Comparison of ENCODE assay signal across 22 cellular contexts in genomic region chr17:16247589-16247984, GRCh38.
"Had no signal": no experiment of that assay in that cellular context is flagged by ENCODE, and none has a peak within 500 bp of the region (broad histone marks: within the 10 kb centered on the region; RNA-seq: fewer than 3 reads in every experiment).

No MANE protein-coding gene starts in this region.

- H3K9me3 Mint-ChIP-seq: memory B cell; mesothelial cell of epicardium; naive thymus-derived CD4-positive, alpha-beta T cell had no signal

- DNase-seq: cortex of kidney; dorsolateral prefrontal cortex; effector memory CD4-positive, alpha-beta T cell; heart left ventricle; hypothalamus; islet precursor cell; left ventricle myocardium inferior; lower lobe of right lung; naive thymus-derived CD4-positive, alpha-beta T cell; psoas muscle; sigmoid colon; stimulated activated CD4-positive, alpha-beta T cell treated with anti-CD3 and anti-CD28 coated beads, Interleukin-12 subunit alpha, Interleukin-12 subunit beta, amount 100 ng/mL, for 4 hours; stimulated activated naive CD4-positive, alpha-beta T cell; stomach; substantia nigra; trophoblast cell had no signal

- H3K4me3 ChIP-seq: dorsolateral prefrontal cortex, heart left ventricle, left ventricle myocardium inferior, lower lobe of right lung, psoas muscle, sigmoid colon, skin epidermis, stomach, thoracic aorta had no signal

- H3K36me3 ChIP-seq: heart left ventricle, left ventricle myocardium inferior, lower lobe of right lung, neutrophil, sigmoid colon had no signal

- H3K9me3 ChIP-seq: heart left ventricle, left ventricle myocardium inferior, lower lobe of right lung, neutrophil, psoas muscle, sigmoid colon, stomach, thoracic aorta had no signal

- H3K27ac Mint-ChIP-seq: mesothelial cell of epicardium; naive thymus-derived CD4-positive, alpha-beta T cell had no signal

- H3K27me3 Mint-ChIP-seq: memory B cell; naive thymus-derived CD4-positive, alpha-beta T cell had no signal

- H3K27me3 ChIP-seq: dorsolateral prefrontal cortex, heart left ventricle, neutrophil, sigmoid colon, stomach had no signal

- H3K27ac ChIP-seq: dorsolateral prefrontal cortex, heart left ventricle, left ventricle myocardium inferior, lower lobe of right lung, neutrophil, psoas muscle, sigmoid colon, skin epidermis, stomach, thoracic aorta had no signal

- H3K4me3 Mint-ChIP-seq: memory B cell; mesothelial cell of epicardium; naive thymus-derived CD4-positive, alpha-beta T cell had no signal

- H3K4me1 ChIP-seq: left ventricle myocardium inferior, lower lobe of right lung had no signal

- ATAC-seq: esophagus mucosa; heart left ventricle; lower lobe of right lung; naive thymus-derived CD4-positive, alpha-beta T cell; psoas muscle had no signal
